Comparison of ENCODE assay signal across 31 cellular contexts in the genomic region with DNA sequence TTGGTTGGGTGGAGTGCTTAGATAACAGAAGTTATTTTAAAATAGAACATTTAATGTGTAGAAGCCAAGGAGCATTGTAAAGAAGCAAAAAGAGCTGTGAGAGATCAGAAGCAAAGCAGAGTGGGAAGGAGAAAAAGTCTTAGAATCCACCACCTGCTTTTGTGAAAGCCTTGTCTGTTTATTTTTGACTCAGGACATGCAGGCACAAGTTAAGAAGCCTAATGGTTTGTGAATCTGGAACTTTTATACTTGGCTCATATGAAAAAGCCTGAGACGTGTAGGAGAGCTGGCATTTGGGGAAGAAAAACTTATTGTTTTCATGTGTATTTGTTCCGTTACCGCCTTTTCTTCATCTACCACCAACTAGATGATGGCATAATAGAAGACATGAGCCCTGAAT.
"Had no signal": no experiment of that assay in that cellular context is flagged by ENCODE, and none has a peak within 500 bp of the region (broad histone marks: within the 10 kb centered on the region; RNA-seq: fewer than 3 reads in every experiment).

No MANE protein-coding gene starts in this region.

- ATAC-seq: body of pancreas; effector memory CD8-positive, alpha-beta T cell; heart right ventricle; left lobe of liver; lower lobe of right lung; mucosa of descending colon; stimulated activated naive CD8-positive, alpha-beta T cell treated with anti-CD3 and anti-CD28 coated beads, Interleukin-15, Interleukin-2, amounts not matched to agents 100 U/mL and 50 U/mL, for 24 hours had no signal

- H3K4me1 ChIP-seq: body of pancreas had no signal

- H3K9me3 Mint-ChIP-seq: activated CD4-positive, alpha-beta memory T cell treated with anti-CD3 and anti-CD28 coated beads for 36 hours; activated CD4-positive, alpha-beta T cell treated with anti-CD3 and anti-CD28 coated beads, Interleukin-2, amount 10 ng/mL, durations not matched to agents 24 days and 14 days; activated naive CD4-positive, alpha-beta T cell treated with anti-CD3 and anti-CD28 coated beads for 36 hours; activated naive CD8-positive, alpha-beta T cell treated with anti-CD3 and anti-CD28 coated beads for 36 hours; activated T-helper 1 cell treated with anti-CD3 and anti-CD28 coated beads, Interleukin-12 subunit alpha, Interleukin-12 subunit beta, Interleukin-2, Interleukin-4 antibody, amounts not matched to agents 30 ng/mL and 10 ng/mL and 1 ng/mL, durations not matched to agents 14 hours and 24 hours and 36 hours; effector memory CD8-positive, alpha-beta T cell; naive B cell; nephron progenitor cell had no signal

- H3K9me3 ChIP-seq: adrenal gland, body of pancreas, heart right ventricle, lower lobe of right lung, mucosa of descending colon, neutrophil, thoracic aorta had no signal

- H3K36me3 Mint-ChIP-seq: activated CD4-positive, alpha-beta memory T cell treated with anti-CD3 and anti-CD28 coated beads for 36 hours; activated naive CD8-positive, alpha-beta T cell treated with anti-CD3 and anti-CD28 coated beads for 36 hours; naive B cell had no signal

- H3K4me3 Mint-ChIP-seq: activated CD4-positive, alpha-beta memory T cell treated with anti-CD3 and anti-CD28 coated beads for 36 hours; activated CD4-positive, alpha-beta T cell treated with anti-CD3 and anti-CD28 coated beads, Interleukin-2, amount 10 ng/mL, durations not matched to agents 24 days and 14 days; activated naive CD4-positive, alpha-beta T cell treated with anti-CD3 and anti-CD28 coated beads for 36 hours; activated naive CD8-positive, alpha-beta T cell treated with anti-CD3 and anti-CD28 coated beads for 36 hours; activated T-helper 1 cell treated with anti-CD3 and anti-CD28 coated beads, Interleukin-12 subunit alpha, Interleukin-12 subunit beta, Interleukin-2, Interleukin-4 antibody, amounts not matched to agents 30 ng/mL and 10 ng/mL and 1 ng/mL, durations not matched to agents 14 hours and 24 hours and 36 hours; effector memory CD8-positive, alpha-beta T cell; naive B cell; nephron progenitor cell had no signal

- DNase-seq: activated CD4-positive, alpha-beta memory T cell treated with anti-CD3 and anti-CD28 coated beads for 36 hours; activated CD4-positive, alpha-beta T cell treated with anti-CD3 and anti-CD28 coated beads, Interleukin-2, amount 10 ng/mL, durations not matched to agents 24 days and 14 days; activated CD4-positive, CD25-positive, alpha-beta regulatory T cell treated with anti-CD3 and anti-CD28 coated beads, Interleukin-2, amount 50 U/mL, for 72 hours; activated CD8-positive, alpha-beta memory T cell treated with anti-CD3 and anti-CD28 coated beads, Interleukin-2, amount 50 U/mL, for 4 hours; activated effector memory CD4-positive, alpha-beta T cell treated with anti-CD3 and anti-CD28 coated beads, Interleukin-2, amount 50 U/mL, for 16 hours; activated naive CD4-positive, alpha-beta T cell treated with anti-CD3 and anti-CD28 coated beads for 36 hours; activated naive CD8-positive, alpha-beta T cell treated with anti-CD3 and anti-CD28 coated beads for 36 hours; activated T-cell treated with anti-CD3 and anti-CD28 coated beads, Interleukin-2, amount 50 U/mL, for 1 hour; adrenal gland; aorta; body of pancreas; caudate nucleus; cortex of kidney; effector memory CD8-positive, alpha-beta T cell; heart right ventricle; kidney glomerular epithelial cell; lower lobe of right lung; mucosa of descending colon; naive B cell; nephron progenitor cell; retina; stimulated activated naive CD8-positive, alpha-beta T cell treated with anti-CD3 and anti-CD28 coated beads, Interleukin-15, Interleukin-2, amounts not matched to agents 100 U/mL and 50 U/mL, for 24 hours; trophoblast cell had no signal

- H3K27ac ChIP-seq: adrenal gland, body of pancreas, heart right ventricle, lower lobe of right lung, neutrophil, SK-N-MC, thoracic aorta, VCaP had no signal

- H3K27me3 Mint-ChIP-seq: activated CD4-positive, alpha-beta memory T cell treated with anti-CD3 and anti-CD28 coated beads for 36 hours; activated naive CD8-positive, alpha-beta T cell treated with anti-CD3 and anti-CD28 coated beads for 36 hours; effector memory CD8-positive, alpha-beta T cell; naive B cell; progenitor cell of endocrine pancreas had no signal

- H3K4me1 Mint-ChIP-seq: nephron progenitor cell had no signal

- H3K36me3 ChIP-seq: neutrophil had no signal

- H3K4me3 ChIP-seq: adrenal gland, body of pancreas, heart right ventricle, lower lobe of right lung, mucosa of descending colon, SK-N-MC, smooth muscle cell, thoracic aorta had no signal

- H3K27ac Mint-ChIP-seq: activated CD4-positive, alpha-beta memory T cell treated with anti-CD3 and anti-CD28 coated beads for 36 hours; activated CD4-positive, alpha-beta T cell treated with anti-CD3 and anti-CD28 coated beads, Interleukin-2, amount 10 ng/mL, durations not matched to agents 24 days and 14 days; activated naive CD4-positive, alpha-beta T cell treated with anti-CD3 and anti-CD28 coated beads for 36 hours; activated naive CD8-positive, alpha-beta T cell treated with anti-CD3 and anti-CD28 coated beads for 36 hours; activated T-helper 1 cell treated with anti-CD3 and anti-CD28 coated beads, Interleukin-12 subunit alpha, Interleukin-12 subunit beta, Interleukin-2, Interleukin-4 antibody, amounts not matched to agents 30 ng/mL and 10 ng/mL and 1 ng/mL, durations not matched to agents 14 hours and 24 hours and 36 hours; effector memory CD8-positive, alpha-beta T cell; nephron progenitor cell; progenitor cell of endocrine pancreas had no signal

- H3K27me3 ChIP-seq: adrenal gland, body of pancreas, heart right ventricle, neutrophil had no signal
